8 cellular contexts compared by ENCODE assay signal in genomic region chr7:72254455-72254854, GRCh38.
"Had no signal": no experiment of that assay in that cellular context is flagged by ENCODE, and none has a peak within 500 bp of the region (broad histone marks: within the 10 kb centered on the region; RNA-seq: fewer than 3 reads in every experiment).

No MANE protein-coding gene starts in this region.

- DNase-seq: H9, HCEC 1CT, KBM-7 had no signal

- H3K27ac Mint-ChIP-seq: GM23338, H9 had no signal

- H2AFZ ChIP-seq: GM23338 had no signal

- H3K4me3 ChIP-seq: GM23338 had no signal

- H3K27ac ChIP-seq: KMS-11 had no signal

- H3K4me2 ChIP-seq: GM23338, KMS-11 had no signal

- H3K4me1 Mint-ChIP-seq: GM23338, H9 had no signal

- H3K4me3 Mint-ChIP-seq: GM23338, H9 had no signal

- FAIRE-seq: H1, H54, HTR-8/SVneo had no signal

- ATAC-seq: GM23338 had no signal

- H3K9ac ChIP-seq: KMS-11 had no signal
